Comparison of ENCODE assay signal across 19 cellular contexts in genomic region chr19:38644719-38645118, GRCh38. TPM values are rescaled to one million over a fixed set of nuclear protein-coding genes. Genes with fewer than 3 reads are reported as not detected.
DNase-seq lines count a peak whose midpoint lies in the region; ATAC-seq and TF ChIP-seq lines count a peak whose summit lies in the region.
"Had no signal": no experiment of that assay in that cellular context is flagged by ENCODE, and none has a peak within 500 bp of the region (broad histone marks: within the 10 kb centered on the region; RNA-seq: fewer than 3 reads in every experiment).

No MANE protein-coding gene starts in this region.

- no peaks in the 10 kb centered on the region for H3K9me3 Mint-ChIP-seq in WTC11
- H3K9me3 Mint-ChIP-seq in type B pancreatic cell = peaks cover 3% of the 10 kb centered on the region
- H3K9me3 Mint-ChIP-seq in osteocyte (ENCODE audit: unreplicated experiment) = no peaks in the 10 kb centered on the region
- H3K9me3 Mint-ChIP-seq: activated naive CD8-positive, alpha-beta T cell treated with anti-CD3 and anti-CD28 coated beads, Interleukin-2, amount 10 ng/mL, durations not matched to agents 7 days and 5 days; CD4-positive, alpha-beta T cell; stimulated activated memory B cell treated with anti-CD40 and anti-IgM and Interleukin-4, amounts not matched to agents 10 μg/mL and 1 μg/mL and 100 μg/mL, for 72 hours had no signal

- no peak overlapping the region for H3K27ac ChIP-seq in substantia nigra (ENCODE audit: low read depth, low read length, poor library complexity, severe bottlenecking)
- H3K27ac ChIP-seq: left lung had no signal

- H3K36me3 Mint-ChIP-seq in WTC11 (no peaks in the 10 kb centered on the region), type B pancreatic cell (peaks cover 12% of the 10 kb centered on the region), osteocyte (ENCODE audit: unreplicated experiment) (no peaks in the 10 kb centered on the region)

- no peak for ATAC-seq in WTC11
- ATAC-seq: activated CD8-positive, alpha-beta memory T cell treated with anti-CD3 and anti-CD28 coated beads, Interleukin-2, amount 10 ng/mL, durations not matched to agents 7 days and 5 days; left lung; stimulated activated memory B cell treated with anti-CD40 and anti-IgM and Interleukin-4, amounts not matched to agents 10 μg/mL and 1 μg/mL and 100 μg/mL, for 72 hours had no signal

- H3K27me3 Mint-ChIP-seq in WTC11 (ENCODE audit: low read depth) (no peaks in the 10 kb centered on the region), type B pancreatic cell (no peaks in the 10 kb centered on the region), osteocyte (ENCODE audit: unreplicated experiment) (no peaks in the 10 kb centered on the region)
- H3K27me3 Mint-ChIP-seq: activated CD8-positive, alpha-beta memory T cell treated with anti-CD3 and anti-CD28 coated beads, Interleukin-2, amount 10 ng/mL, durations not matched to agents 7 days and 5 days; activated naive CD8-positive, alpha-beta T cell treated with anti-CD3 and anti-CD28 coated beads, Interleukin-2, amount 10 ng/mL, durations not matched to agents 7 days and 5 days; stimulated activated memory B cell treated with anti-CD40 and anti-IgM and Interleukin-4, amounts not matched to agents 10 μg/mL and 1 μg/mL and 100 μg/mL, for 72 hours had no signal

- peak; percentile 78 for DNase-seq in HT-29 (ENCODE audit: low spot score)
- DNase-seq in WTC11 (ENCODE audit: low spot score) = no peak
- peak; percentile 86 for DNase-seq in islet precursor cell
- DNase-seq in type B pancreatic cell (ENCODE audit: extremely low spot score, unreplicated experiment) = no peak
- DNase-seq in osteocyte (ENCODE audit: extremely low spot score, unreplicated experiment) = no peak
- DNase-seq in hippocampal formation (lab: John Stamatoyannopoulos, UW) = no peak
- no peak for DNase-seq in substantia nigra (lab: John Stamatoyannopoulos, UW)
- DNase-seq: activated CD4-positive, alpha-beta T cell treated with anti-CD3 and anti-CD28 coated beads for 48 hours; activated CD8-positive, alpha-beta memory T cell treated with anti-CD3 and anti-CD28 coated beads, Interleukin-2, amount 10 ng/mL, durations not matched to agents 7 days and 5 days; activated naive CD8-positive, alpha-beta T cell treated with anti-CD3 and anti-CD28 coated beads, Interleukin-2, amount 10 ng/mL, durations not matched to agents 7 days and 5 days; CD4-positive, alpha-beta T cell; DMS153; left lung; NCI-H1105; NCI-H2029 treated with DMSO at 0.1 percent for 48 hours; NCI-H345; OCI-M1; T-helper 1 cell had no signal

- CTCF ChIA-PET in WTC11 (lab: Charles Lee) = interaction anchor here (0.8 to 7.0 kb wide), 4 partner anchors 9 to 408 kb away, joined by 3 to 101 read pairs (median 4); no protein-coding TSS in a partner anchor

- H3K4me1 Mint-ChIP-seq in WTC11 (peaks cover 33% of the 10 kb centered on the region), type B pancreatic cell (ENCODE audit: unreplicated experiment) (peaks cover 19% of the 10 kb centered on the region), osteocyte (ENCODE audit: unreplicated experiment) (peaks cover 17% of the 10 kb centered on the region)

- TF ChIP-seq CTCF in WTC11 (IDR thresholded peaks at IDR 0.05) = no peak
- no peak for TF ChIP-seq CTCF in type B pancreatic cell (conservative IDR thresholded peaks at IDR 0.05)
- TF ChIP-seq CTCF in osteocyte (IDR thresholded peaks at IDR 0.05) = no peak

- H3K27ac Mint-ChIP-seq in WTC11 = 0 out of 2 replicates have a peak overlapping the region, but pooled peaks have one; percentile 90
- peak overlapping the region; percentile 93 for H3K27ac Mint-ChIP-seq in type B pancreatic cell
- no peak overlapping the region for H3K27ac Mint-ChIP-seq in osteocyte (ENCODE audit: unreplicated experiment)
- H3K27ac Mint-ChIP-seq: activated CD8-positive, alpha-beta memory T cell treated with anti-CD3 and anti-CD28 coated beads, Interleukin-2, amount 10 ng/mL, durations not matched to agents 7 days and 5 days; activated naive CD8-positive, alpha-beta T cell treated with anti-CD3 and anti-CD28 coated beads, Interleukin-2, amount 10 ng/mL, durations not matched to agents 7 days and 5 days; CD4-positive, alpha-beta T cell; stimulated activated memory B cell treated with anti-CD40 and anti-IgM and Interleukin-4, amounts not matched to agents 10 μg/mL and 1 μg/mL and 100 μg/mL, for 72 hours had no signal

- H3K4me3 Mint-ChIP-seq in WTC11 (no peak overlapping the region), type B pancreatic cell (peak overlapping the region; percentile 75), osteocyte (ENCODE audit: unreplicated experiment) (no peak overlapping the region)
- H3K4me3 Mint-ChIP-seq: activated CD8-positive, alpha-beta memory T cell treated with anti-CD3 and anti-CD28 coated beads, Interleukin-2, amount 10 ng/mL, durations not matched to agents 7 days and 5 days; activated naive CD8-positive, alpha-beta T cell treated with anti-CD3 and anti-CD28 coated beads, Interleukin-2, amount 10 ng/mL, durations not matched to agents 7 days and 5 days; CD4-positive, alpha-beta T cell; stimulated activated memory B cell treated with anti-CD40 and anti-IgM and Interleukin-4, amounts not matched to agents 10 μg/mL and 1 μg/mL and 100 μg/mL, for 72 hours had no signal

- POLR2A ChIA-PET in WTC11 (lab: Charles Lee) = no interaction called here

TF ChIP-seq in WTC11, 78 proteins besides CTCF, POLR2A, EP300 and RAD21:
- TF ChIP-seq ZNF121 (CRISPR knock-in tag; IDR thresholded peaks at IDR 0.05) = peak; percentile 58; the same call in 1 of the 2 replicates
- TF ChIP-seq ZNF317 (CRISPR knock-in tag; IDR thresholded peaks at IDR 0.05; ENCODE audit: borderline replicate concordance, low read depth) = no peak

RNA-seq across cellular contexts. Expression of gene ACTN4, which starts 2.7 kb away (rescaled TPM):
- 1,009 and 1,083 TPM in 2 replicates for total RNA-seq in HT-29 (2014; rRNA removed; shearing (Covaris generic))
- total RNA-seq in WTC11 (2021) (484 to 511 TPM (median 506 TPM) in 3 replicates), type B pancreatic cell (ENCODE audit: low replicate concordance) (475 and 776 TPM in 2 replicates), osteocyte (525 and 560 TPM in 2 replicates)

RNA-seq across cellular contexts. Expression of gene EIF3K, which starts 25.7 kb away (rescaled TPM):
- 724 and 815 TPM in 2 replicates for total RNA-seq in HT-29 (2014; rRNA removed; shearing (Covaris generic))
- 389 to 416 TPM (median 410 TPM) in 3 replicates for total RNA-seq in WTC11 (2021)
- total RNA-seq in type B pancreatic cell (ENCODE audit: low replicate concordance) = 274 and 310 TPM in 2 replicates
- total RNA-seq in osteocyte = 258 and 262 TPM in 2 replicates

RNA-seq across cellular contexts. Expression of gene MAP4K1, which starts 27.0 kb away (rescaled TPM):
- total RNA-seq in HT-29 (2014; rRNA removed; shearing (Covaris generic)) = 0.36 TPM in 1 of 2 replicates, not detected in the other
- total RNA-seq in WTC11 (2021) = 14.0 to 25.0 TPM (median 24.5 TPM) in 3 replicates
- total RNA-seq in type B pancreatic cell (ENCODE audit: low replicate concordance) = 2.4 and 16.8 TPM in 2 replicates
- total RNA-seq in osteocyte = 2.1 and 3.1 TPM in 2 replicates

Comparison
In these comparisons a context has a peak if more than half of its experiments do, and no peak if none do; other contexts are left out.
1. DNase-seq: peak in HT-29 (single experiment) and islet precursor cell (single experiment); none in WTC11 (single experiment), type B pancreatic cell (single experiment), osteocyte (single experiment), hippocampal formation (0 of 2) and substantia nigra (0 of 49).